8 cellular contexts compared by ENCODE assay signal in the genomic region with DNA sequence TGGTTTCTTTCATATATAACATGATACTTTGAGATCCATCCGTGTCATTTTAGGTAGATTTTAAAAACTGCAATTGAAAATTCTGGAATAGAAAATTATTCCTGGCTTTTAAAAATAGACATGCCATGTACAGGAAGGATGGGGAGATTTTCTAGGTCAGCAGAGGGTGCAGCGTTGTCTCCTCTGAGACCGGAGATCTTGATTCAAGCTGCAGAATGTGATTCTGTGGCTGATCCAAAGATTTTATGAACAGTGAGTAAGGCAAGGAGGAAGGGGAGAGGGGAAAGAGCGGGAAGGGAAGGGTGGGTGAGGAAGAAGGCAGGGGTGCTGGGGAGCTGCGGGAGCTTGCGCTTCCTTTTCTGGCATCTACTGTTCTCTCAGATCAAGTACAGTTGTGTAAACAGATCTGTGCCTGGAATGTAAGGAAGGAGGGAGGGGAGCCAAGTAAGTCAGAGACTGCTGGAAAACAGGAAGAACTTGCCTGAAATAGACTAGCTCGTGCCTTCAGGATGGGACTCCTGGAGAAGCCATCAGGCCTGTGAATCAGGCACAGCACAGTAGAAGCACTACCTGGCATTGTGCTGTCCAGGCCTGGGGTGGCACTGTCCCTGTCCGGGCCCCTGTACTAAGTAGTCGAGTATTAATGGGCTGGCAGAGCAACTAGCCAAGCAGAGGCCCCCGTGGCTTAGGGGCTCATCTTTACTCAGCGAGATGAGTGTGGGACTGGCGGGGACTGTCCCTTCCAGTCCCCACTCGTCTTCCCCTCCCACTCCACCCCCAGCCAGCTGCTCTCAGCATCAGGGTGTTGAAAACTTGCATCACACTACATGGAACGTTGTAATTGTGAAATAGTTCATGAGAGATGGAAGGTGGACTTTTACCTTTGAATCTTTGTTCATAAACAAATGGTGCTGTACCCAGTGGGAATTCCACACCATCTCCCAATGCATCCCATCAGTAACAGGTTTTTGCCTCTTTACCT.
DNase-seq lines count a peak whose midpoint lies in the region; ATAC-seq and TF ChIP-seq lines count a peak whose summit lies in the region.

No MANE protein-coding gene starts in this region.

- CTCF ChIA-PET in GM10248 (lab: Yijun Ruan, JAX), result interaction anchor here (0.8 kb wide), 1 partner anchor 16 kb away, joined by 3 read pairs; no protein-coding TSS in a partner anchor

- H3K27ac ChIP-seq in temporal lobe (ENCODE audit: low read depth, low read length), result peak overlapping the region; percentile 38

- peaks cover 12% of the 10 kb centered on the region for H3K9me3 Mint-ChIP-seq in nephron progenitor cell

- no peaks in the 10 kb centered on the region for H3K36me3 ChIP-seq in MG63

- DNase-seq in GM10248 (ENCODE audit: extremely low spot score), result peak; percentile 32
- peak; percentile 42 for DNase-seq in MG63
- DNase-seq in dedifferentiated amniotic fluid mesenchymal stem cell (ENCODE audit: extremely low spot score), result peak; percentile 74
- no peak for DNase-seq in nephron progenitor cell
- no peak for DNase-seq in NCI-H1694 treated with DMSO at 0.1 percent for 48 hours (lab: John Stamatoyannopoulos, UW)
- no peak for DNase-seq in GM10266 (ENCODE audit: extremely low spot score)

- no peak for TF ChIP-seq CTCF in GM10248 (IDR thresholded peaks at IDR 0.05; ENCODE audit: control extremely low read depth, extremely low read depth, low read depth, missing control alignments)
- TF ChIP-seq CTCF in nephron progenitor cell (IDR thresholded peaks at IDR 0.05), result no peak
- TF ChIP-seq CTCF in GM10266 (IDR thresholded peaks at IDR 0.05; ENCODE audit: control insufficient read depth, insufficient read depth, low read depth, missing control alignments), result no peak

- POLR2A ChIA-PET in GM10248 (lab: Yijun Ruan, JAX), result no interaction called here

- H3K27ac Mint-ChIP-seq in nephron progenitor cell, result peak overlapping the region; percentile 77

- H3K4me3 ChIP-seq in MG63, result no peak overlapping the region

- H3K4me1 Mint-ChIP-seq in nephron progenitor cell, result peaks cover 18% of the 10 kb centered on the region

- no peak overlapping the region for H3K4me3 Mint-ChIP-seq in nephron progenitor cell

- H3K27me3 Mint-ChIP-seq in nephron progenitor cell (ENCODE audit: low read depth, poor library complexity), result peaks cover 6% of the 10 kb centered on the region

- ATAC-seq in GM21447 (IDR thresholded peaks at IDR 0.05; ENCODE audit: unreplicated experiment), result no peak

- H3K9me3 ChIP-seq in MG63, result no peaks in the 10 kb centered on the region

- no peaks in the 10 kb centered on the region for H3K36me3 Mint-ChIP-seq in nephron progenitor cell (ENCODE audit: low read depth)

- no peaks in the 10 kb centered on the region for H3K27me3 ChIP-seq in MG63

Comparison
In these comparisons a context has a peak if more than half of its experiments do, and no peak if none do; other contexts are left out.
1. DNase-seq: peak in GM10248 (single experiment), MG63 (single experiment) and dedifferentiated amniotic fluid mesenchymal stem cell (single experiment); none in nephron progenitor cell (single experiment), NCI-H1694 treated with DMSO at 0.1 percent for 48 hours (single experiment) and GM10266 (single experiment).